29 cellular contexts compared by ENCODE assay signal in the genomic region with DNA sequence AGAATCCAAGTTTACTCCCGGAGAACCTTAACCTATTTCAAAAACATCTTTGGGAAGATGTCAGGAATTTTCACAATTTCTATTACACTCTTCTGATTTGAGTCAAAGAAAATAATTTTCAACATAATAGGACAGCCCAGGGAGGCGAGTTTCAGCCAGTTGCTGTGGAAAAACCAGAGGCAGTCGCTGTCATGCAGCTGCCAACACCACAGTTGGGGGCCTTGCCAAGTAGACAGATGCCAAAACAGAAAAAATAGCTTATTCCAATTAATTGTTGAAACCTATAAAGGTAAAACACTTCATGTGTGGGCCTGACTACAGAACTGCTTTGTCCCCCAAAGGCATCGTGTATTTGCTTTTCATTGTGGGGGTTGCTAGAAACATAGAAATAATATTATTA.
"Had no signal": no experiment of that assay in that cellular context is flagged by ENCODE, and none has a peak within 500 bp of the region (broad histone marks: within the 10 kb centered on the region; RNA-seq: fewer than 3 reads in every experiment).

No MANE protein-coding gene starts in this region.

- H3K4me1 ChIP-seq: colonic mucosa, esophagus squamous epithelium, neural progenitor cell, spleen, suprapubic skin, upper lobe of right lung had no signal

- H3K27me3 ChIP-seq: cardiac muscle cell, colonic mucosa, esophagus squamous epithelium, hepatocyte, neural progenitor cell, spleen, suprapubic skin, tibial artery, upper lobe of right lung had no signal

- DNase-seq: activated CD4-positive, alpha-beta T cell treated with anti-CD3 and anti-CD28 coated beads, Interleukin-2, amount 10 ng/mL, durations not matched to agents 7 days and 5 days; activated CD4-positive, CD25-positive, alpha-beta regulatory T cell treated with anti-CD3 and anti-CD28 coated beads, Interleukin-2, amount 50 U/mL, for 72 hours; activated CD8-positive, alpha-beta T cell treated with anti-CD3 and anti-CD28 coated beads for 36 hours; activated naive CD4-positive, alpha-beta T cell; activated T-cell treated with anti-CD3 and anti-CD28 coated beads, Interleukin-2, amount 50 U/mL, for 72 hours; cerebellar nuclear complex; colonic mucosa; effector CD8-positive, alpha-beta T cell; esophagus squamous epithelium; foreskin melanocyte; glutamatergic neuron; left cardiac atrium; left ventricle myocardium superior; naive thymus-derived CD8-positive, alpha-beta T cell; occipital lobe; spleen; stimulated activated naive CD4-positive, alpha-beta T cell; T-helper 17 cell; T1000; tibial artery; upper lobe of right lung had no signal

- H3K9me3 ChIP-seq: colonic mucosa, esophagus squamous epithelium, spleen, suprapubic skin, tibial artery, upper lobe of right lung had no signal

- H3K79me2 ChIP-seq: hepatocyte had no signal

- H2AFZ ChIP-seq: hepatocyte, neural progenitor cell had no signal

- H3K4me3 ChIP-seq: cardiac muscle cell, colonic mucosa, esophagus squamous epithelium, hepatocyte, neural progenitor cell, spleen, suprapubic skin, tibial artery, upper lobe of right lung had no signal

- H3K27ac ChIP-seq: cardiac muscle cell, colonic mucosa, epithelial cell of prostate, esophagus squamous epithelium, hepatocyte, neural progenitor cell, spleen, suprapubic skin, tibial artery, upper lobe of right lung had no signal

- H3K4me2 ChIP-seq: hepatocyte, neural progenitor cell had no signal

- H3K36me3 ChIP-seq: cardiac muscle cell, colonic mucosa, esophagus squamous epithelium, neural progenitor cell, spleen, suprapubic skin, tibial artery, upper lobe of right lung had no signal

- FAIRE-seq: endometrium, keratinocyte had no signal

- ATAC-seq: activated CD8-positive, alpha-beta T cell treated with anti-CD3 and anti-CD28 coated beads for 36 hours; activated T-cell treated with anti-CD3 and anti-CD28 coated beads, Interleukin-2, amount 50 U/mL, for 72 hours; left cardiac atrium; left ventricle myocardium superior; naive thymus-derived CD8-positive, alpha-beta T cell; right cardiac atrium; T-helper 17 cell; upper lobe of right lung had no signal
